28 cellular contexts compared by ENCODE assay signal in the genomic region with DNA sequence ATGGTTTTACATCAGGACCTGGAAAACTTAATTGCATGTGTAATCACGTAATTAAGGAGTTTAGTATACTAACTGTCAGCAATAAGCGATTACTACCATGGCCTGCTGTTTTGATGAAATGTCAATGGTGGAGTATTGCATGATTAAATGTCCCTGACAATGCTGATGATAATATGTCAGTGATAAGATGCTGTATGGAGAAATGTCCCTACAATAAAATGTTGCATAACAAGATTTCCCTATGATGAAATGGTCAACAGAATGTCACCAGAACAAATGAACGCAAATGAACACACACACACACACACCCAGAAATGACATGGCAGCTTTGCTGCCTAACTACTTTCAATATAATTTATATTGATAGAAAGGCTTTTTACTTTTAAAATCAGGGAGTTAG.
"Had no signal": no experiment of that assay in that cellular context is flagged by ENCODE, and none has a peak within 500 bp of the region (broad histone marks: within the 10 kb centered on the region; RNA-seq: fewer than 3 reads in every experiment).

No MANE protein-coding gene starts in this region.

- H3K27ac Mint-ChIP-seq: activated B cell treated with CpG ODN at 0.5 μM for 24 hours; activated CD4-positive, alpha-beta T cell treated with anti-CD3 and anti-CD28 coated beads, Interleukin-2, amount 10 ng/mL, durations not matched to agents 24 days and 14 days; activated CD8-positive, alpha-beta memory T cell treated with anti-CD3 and anti-CD28 coated beads, Interleukin-2, amount 10 ng/mL, durations not matched to agents 7 days and 5 days; activated naive CD4-positive, alpha-beta T cell treated with anti-CD3 and anti-CD28 coated beads, Interleukin-2, amount 50 U/mL, for 72 hours; activated naive CD8-positive, alpha-beta T cell treated with anti-CD3 and anti-CD28 coated beads, Interleukin-2, amount 50 U/mL, for 24 hours; activated T-cell treated with anti-CD3 and anti-CD28 coated beads, Interleukin-2, amount 50 U/mL, for 24 hours; activated T-helper 1 cell treated with anti-CD3 and anti-CD28 coated beads, Interleukin-12 subunit alpha, Interleukin-12 subunit beta, Interleukin-2, Interleukin-4 antibody, amounts not matched to agents 30 ng/mL and 10 ng/mL and 1 ng/mL, durations not matched to agents 14 hours and 24 hours and 36 hours; T-helper 17 cell had no signal

- ATAC-seq: activated CD8-positive, alpha-beta memory T cell treated with anti-CD3 and anti-CD28 coated beads, Interleukin-2, amount 10 ng/mL, durations not matched to agents 7 days and 5 days; activated naive CD4-positive, alpha-beta T cell treated with anti-CD3 and anti-CD28 coated beads, Interleukin-2, amount 50 U/mL, for 72 hours; activated naive CD8-positive, alpha-beta T cell treated with anti-CD3 and anti-CD28 coated beads, Interleukin-2, amount 50 U/mL, for 24 hours; body of pancreas; T-helper 17 cell had no signal

- H3K27ac ChIP-seq: ascending aorta, body of pancreas, coronary artery, PC-9 had no signal

- H3K36me3 Mint-ChIP-seq: activated CD8-positive, alpha-beta memory T cell treated with anti-CD3 and anti-CD28 coated beads, Interleukin-2, amount 10 ng/mL, durations not matched to agents 7 days and 5 days; activated naive CD4-positive, alpha-beta T cell treated with anti-CD3 and anti-CD28 coated beads, Interleukin-2, amount 50 U/mL, for 72 hours had no signal

- H3K27me3 ChIP-seq: ascending aorta, body of pancreas had no signal

- H3K27me3 Mint-ChIP-seq: activated B cell treated with CpG ODN at 0.5 μM for 24 hours; activated CD4-positive, alpha-beta T cell treated with anti-CD3 and anti-CD28 coated beads, Interleukin-2, amount 10 ng/mL, durations not matched to agents 24 days and 14 days; activated CD8-positive, alpha-beta memory T cell treated with anti-CD3 and anti-CD28 coated beads, Interleukin-2, amount 10 ng/mL, durations not matched to agents 7 days and 5 days; activated naive CD8-positive, alpha-beta T cell treated with anti-CD3 and anti-CD28 coated beads, Interleukin-2, amount 50 U/mL, for 24 hours had no signal

- H3K4me1 Mint-ChIP-seq: activated B cell treated with CpG ODN at 0.5 μM for 24 hours; activated CD4-positive, alpha-beta T cell treated with anti-CD3 and anti-CD28 coated beads, Interleukin-2, amount 10 ng/mL, durations not matched to agents 24 days and 14 days; activated CD8-positive, alpha-beta memory T cell treated with anti-CD3 and anti-CD28 coated beads, Interleukin-2, amount 10 ng/mL, durations not matched to agents 7 days and 5 days; activated naive CD8-positive, alpha-beta T cell treated with anti-CD3 and anti-CD28 coated beads, Interleukin-2, amount 50 U/mL, for 24 hours had no signal

- H3K9me3 ChIP-seq: ascending aorta, body of pancreas had no signal

- H3K4me1 ChIP-seq: ascending aorta, body of pancreas had no signal

- H3K4me3 Mint-ChIP-seq: activated B cell treated with CpG ODN at 0.5 μM for 24 hours; activated CD4-positive, alpha-beta T cell treated with anti-CD3 and anti-CD28 coated beads, Interleukin-2, amount 10 ng/mL, durations not matched to agents 24 days and 14 days; activated CD8-positive, alpha-beta memory T cell treated with anti-CD3 and anti-CD28 coated beads, Interleukin-2, amount 10 ng/mL, durations not matched to agents 7 days and 5 days; activated naive CD8-positive, alpha-beta T cell treated with anti-CD3 and anti-CD28 coated beads, Interleukin-2, amount 50 U/mL, for 24 hours; activated T-cell treated with anti-CD3 and anti-CD28 coated beads, Interleukin-2, amount 50 U/mL, for 24 hours; activated T-helper 1 cell treated with anti-CD3 and anti-CD28 coated beads, Interleukin-12 subunit alpha, Interleukin-12 subunit beta, Interleukin-2, Interleukin-4 antibody, amounts not matched to agents 30 ng/mL and 10 ng/mL and 1 ng/mL, durations not matched to agents 14 hours and 24 hours and 36 hours; T-helper 17 cell had no signal

- H3K9me3 Mint-ChIP-seq: activated B cell treated with CpG ODN at 0.5 μM for 24 hours; activated CD4-positive, alpha-beta T cell treated with anti-CD3 and anti-CD28 coated beads, Interleukin-2, amount 10 ng/mL, durations not matched to agents 24 days and 14 days; activated naive CD8-positive, alpha-beta T cell treated with anti-CD3 and anti-CD28 coated beads, Interleukin-2, amount 50 U/mL, for 24 hours; activated T-cell treated with anti-CD3 and anti-CD28 coated beads, Interleukin-2, amount 50 U/mL, for 24 hours; activated T-helper 1 cell treated with anti-CD3 and anti-CD28 coated beads, Interleukin-12 subunit alpha, Interleukin-12 subunit beta, Interleukin-2, Interleukin-4 antibody, amounts not matched to agents 30 ng/mL and 10 ng/mL and 1 ng/mL, durations not matched to agents 14 hours and 24 hours and 36 hours had no signal

- DNase-seq: activated B cell treated with CpG ODN at 0.5 μM for 24 hours; activated CD4-positive, alpha-beta T cell treated with anti-CD3 and anti-CD28 coated beads for 1 hour; activated CD4-positive, alpha-beta T cell treated with anti-CD3 and anti-CD28 coated beads, Interleukin-2, amount 10 ng/mL, durations not matched to agents 24 days and 14 days; activated CD4-positive, alpha-beta T cell treated with anti-CD3 and anti-CD28 coated beads, Interleukin-2, amount 50 U/mL, for 48 hours; activated CD8-positive, alpha-beta memory T cell treated with anti-CD3 and anti-CD28 coated beads, Interleukin-2, amount 10 ng/mL, durations not matched to agents 7 days and 5 days; activated effector memory CD4-positive, alpha-beta T cell treated with Interleukin-2 at 50 U/mL for 16 hours; activated naive CD4-positive, alpha-beta T cell treated with Interleukin-2 at 50 U/mL for 16 hours; activated naive CD8-positive, alpha-beta T cell treated with anti-CD3 and anti-CD28 coated beads, Interleukin-2, amount 50 U/mL, for 24 hours; activated T-cell treated with anti-CD3 and anti-CD28 coated beads, Interleukin-2, amount 50 U/mL, for 24 hours; amniotic stem cell; body of pancreas; central memory CD4-positive, alpha-beta T cell; Kasumi-1; MV-4-11; NCI-H1092 treated with DMSO at 0.1 percent for 48 hours; NCI-H1417 treated with DMSO at 0.1 percent for 48 hours; NCI-H2107; NCI-H2171 treated with DMSO at 0.1 percent for 48 hours; NCI-H226; NCI-H526; PC-9; SIG-M5; T-helper 17 cell; T-helper 9 cell had no signal

- H3K36me3 ChIP-seq: ascending aorta had no signal

- H3K4me3 ChIP-seq: ascending aorta, body of pancreas, coronary artery, PC-9 had no signal
